Comparison of ENCODE assay signal across 1 cellular context in genomic region chr10:123380491-123381085, GRCh38.
TF ChIP-seq lines count a peak whose summit lies in the region.

No MANE protein-coding gene starts in this region.

TF ChIP-seq in H1, 55 proteins besides CTCF, POLR2A, EP300 and RAD21 (continued from another document):
- TF ChIP-seq CHD7 (IDR thresholded peaks at IDR 0.05; ENCODE audit: insufficient replicate concordance, low read length), result no peak
- no peak for TF ChIP-seq CTBP2 (IDR thresholded peaks at IDR 0.05; ENCODE audit: borderline replicate concordance, insufficient read depth, insufficient read length, low read length)
- TF ChIP-seq MAX (IDR thresholded peaks at IDR 0.05), result no peak
- TF ChIP-seq NRF1 (IDR thresholded peaks at IDR 0.05; ENCODE audit: low read depth, low read length), result no peak
- no peak for TF ChIP-seq EZH2 (IDR thresholded peaks at IDR 0.05; ENCODE audit: low read depth, low read length, severe bottlenecking)
- no peak for TF ChIP-seq JUN (IDR thresholded peaks at IDR 0.05; ENCODE audit: low read depth, low read length)
- TF ChIP-seq ATF2 (IDR thresholded peaks at IDR 0.05; ENCODE audit: low read length), result no peak
- TF ChIP-seq TBP (IDR thresholded peaks at IDR 0.05; ENCODE audit: low read depth, low read length), result no peak
- no peak for TF ChIP-seq RFX5 (IDR thresholded peaks at IDR 0.05; ENCODE audit: borderline replicate concordance, low read depth, low read length)
- no peak for TF ChIP-seq NANOG (IDR thresholded peaks at IDR 0.05; ENCODE audit: insufficient read depth, low read depth, low read length, poor library complexity, severe bottlenecking)
